Comparison of ENCODE assay signal across 1 cellular context in genomic region chr3:69719292-69719691, GRCh38.
TF ChIP-seq lines count a peak whose summit lies in the region.

No MANE protein-coding gene starts in this region.

TF ChIP-seq in K562, 482 proteins besides CTCF, POLR2A, EP300 and RAD21 (continued from another document and continues in another):
- no peak for TF ChIP-seq ZMIZ1 (IDR thresholded peaks at IDR 0.05; ENCODE audit: low read depth in 2 of 2, low read length in 2 of 2)
- no peak for TF ChIP-seq CTCFL (IDR thresholded peaks at IDR 0.05; ENCODE audit: borderline replicate concordance, insufficient read depth, low read depth, low read length, poor library complexity, severe bottlenecking)
- no peak for TF ChIP-seq TOE1 (IDR thresholded peaks at IDR 0.05; ENCODE audit: borderline replicate concordance)
- TF ChIP-seq TOE1 (CRISPR knock-in tag; IDR thresholded peaks at IDR 0.05; ENCODE audit: borderline replicate concordance, low read depth) = no peak
- peak; percentile 56 for TF ChIP-seq TCF3 (CRISPR knock-in tag; IDR thresholded peaks at IDR 0.05)
- peak; percentile 87 for TF ChIP-seq CBFA2T3 (IDR thresholded peaks at IDR 0.05)
- TF ChIP-seq ILK (tag; IDR thresholded peaks at IDR 0.05; ENCODE audit: borderline replicate concordance, low read depth) = no peak
- 0 out of 4 replicates have a peak, but pooled peaks of 1 of the 2 experiments have one; percentile 42 for TF ChIP-seq ZNF639 (CRISPR knock-in tag; conservative IDR thresholded peaks at IDR 0.05 in 1 of 2, IDR thresholded peaks at IDR 0.05 in 1 of 2)
- no peak for TF ChIP-seq BRCA1 (IDR thresholded peaks at IDR 0.05)
- TF ChIP-seq BRCA1 (CRISPR knock-in tag; IDR thresholded peaks at IDR 0.05) = no peak
- TF ChIP-seq SMARCE1 (IDR thresholded peaks at IDR 0.05) = peak; percentile 85
- TF ChIP-seq RBBP5 (IDR thresholded peaks at IDR 0.05; ENCODE audit: borderline replicate concordance, insufficient read depth, low read length, poor library complexity, severe bottlenecking) = no peak
- TF ChIP-seq GABPB2 (CRISPR knock-in tag; conservative IDR thresholded peaks at IDR 0.05) = no peak
- TF ChIP-seq ATF4 (CRISPR knock-in tag; IDR thresholded peaks at IDR 0.05) = no peak
- TF ChIP-seq RERE (CRISPR knock-in tag; IDR thresholded peaks at IDR 0.05; ENCODE audit: borderline replicate concordance) = no peak
- TF ChIP-seq ZNF766 (CRISPR knock-in tag; conservative IDR thresholded peaks at IDR 0.05) = no peak
- no peak for TF ChIP-seq STAG1 (CRISPR knock-in tag; IDR thresholded peaks at IDR 0.05; ENCODE audit: borderline replicate concordance)
- no peak for TF ChIP-seq IRF2 (CRISPR knock-in tag; IDR thresholded peaks at IDR 0.05)
- TF ChIP-seq RCOR1 (IDR thresholded peaks at IDR 0.05; ENCODE audit: borderline replicate concordance in 1 of 2, low read depth in 2 of 2, low read length in 2 of 2) = peak in 1 of 2 experiments; percentile 81; a peak in 2 of 4 replicates
- TF ChIP-seq NFIC (IDR thresholded peaks at IDR 0.05) = peak; percentile 26
- no peak for TF ChIP-seq CEBPG (CRISPR knock-in tag; IDR thresholded peaks at IDR 0.05)
- no peak for TF ChIP-seq CEBPG (tag; conservative IDR thresholded peaks at IDR 0.05 in 1 of 2, IDR thresholded peaks at IDR 0.05 in 1 of 2)
- no peak for TF ChIP-seq ZNF609 (CRISPR knock-in tag; IDR thresholded peaks at IDR 0.05; ENCODE audit: borderline replicate concordance)
- TF ChIP-seq BRD9 (IDR thresholded peaks at IDR 0.05; ENCODE audit: low read depth, partially characterized antibody) = no peak
- no peak for TF ChIP-seq ZBTB43 (CRISPR knock-in tag; IDR thresholded peaks at IDR 0.05)
- TF ChIP-seq ZNF780A (CRISPR knock-in tag; IDR thresholded peaks at IDR 0.05) = no peak
- TF ChIP-seq SMARCA4 (IDR thresholded peaks at IDR 0.05) = peak; percentile 91
- TF ChIP-seq C11orf30 (IDR thresholded peaks at IDR 0.05; ENCODE audit: low read depth) = peak; percentile 73
- TF ChIP-seq MYC (IDR thresholded peaks at IDR 0.05; ENCODE audit: low read depth, low read length) = no peak
- TF ChIP-seq MYC (CRISPR knock-in tag; IDR thresholded peaks at IDR 0.05; ENCODE audit: borderline replicate concordance, low read depth) = no peak
- TF ChIP-seq ETS2 (tag; IDR thresholded peaks at IDR 0.05; ENCODE audit: borderline replicate concordance, poor library complexity, severe bottlenecking) = no peak
- no peak for TF ChIP-seq BRF1 (IDR thresholded peaks at IDR 0.05; ENCODE audit: borderline replicate concordance, extremely low read depth, insufficient read length)
- no peak for TF ChIP-seq ARID4B (CRISPR knock-in tag; IDR thresholded peaks at IDR 0.05)
